Comparison of ENCODE assay signal across 21 cellular contexts in the genomic region with DNA sequence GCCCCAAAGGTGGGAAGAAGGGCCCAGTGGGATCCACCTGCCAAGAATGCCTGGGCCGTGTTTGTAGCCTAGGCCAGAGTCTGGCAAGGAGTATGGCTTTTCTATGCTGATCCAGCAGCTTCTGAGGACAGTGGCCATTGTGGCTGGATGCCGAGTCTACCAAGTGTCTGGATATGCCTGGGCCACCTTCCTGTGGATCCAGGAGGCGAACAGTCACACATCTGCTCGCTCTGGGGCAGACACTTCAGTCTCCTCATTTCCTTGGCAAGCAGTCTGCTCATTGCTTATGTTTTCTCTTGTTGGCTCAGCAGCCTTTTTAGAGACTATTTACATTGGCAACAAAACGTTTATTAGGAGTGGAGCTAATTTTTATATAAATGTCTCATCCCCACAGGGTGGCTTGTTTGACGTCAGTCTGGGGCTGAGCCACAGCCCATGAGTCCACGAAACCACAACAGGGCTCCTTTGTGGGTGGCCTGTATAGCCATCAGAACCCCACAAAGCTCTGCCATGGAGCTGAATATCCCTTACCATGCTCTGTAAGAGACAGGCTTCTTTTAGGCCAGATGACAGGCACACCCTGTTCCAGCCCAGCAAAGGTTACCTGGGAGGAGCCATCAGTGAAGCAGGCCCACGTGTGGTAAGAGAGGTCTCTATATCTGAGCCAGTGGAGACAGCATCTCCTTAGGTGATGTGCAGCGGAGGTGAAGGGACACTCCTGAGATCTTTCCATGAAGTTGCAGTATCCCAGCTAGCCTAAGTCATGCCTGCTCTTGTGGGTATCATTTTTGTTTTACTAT.
A peak's percentile ranks its signal among the peaks of the same experiment; 100 is the strongest.
DNase-seq lines count a peak whose midpoint lies in the region; ATAC-seq and TF ChIP-seq lines count a peak whose summit lies in the region.
"Had no signal": no experiment of that assay in that cellular context is flagged by ENCODE, and none has a peak within 500 bp of the region (broad histone marks: within the 10 kb centered on the region; RNA-seq: fewer than 3 reads in every experiment).

No MANE protein-coding gene starts in this region.

- DNase-seq in DMS 273 (lab: John Stamatoyannopoulos, UW; ENCODE audit: unreplicated experiment): peak; percentile 3
- no peak for DNase-seq in DMS 273 treated with DMSO at 0.1 percent for 48 hours (lab: John Stamatoyannopoulos, UW)
- DNase-seq in NCI-H2029 (lab: John Stamatoyannopoulos, UW): peak; percentile 94
- DNase-seq in astrocyte of the hippocampus (ENCODE audit: low read depth, low spot score): peak; percentile 2
- DNase-seq in smooth muscle cell of the brain vasculature (ENCODE audit: low read depth, low spot score): peak; percentile 62
- DNase-seq in anterior cingulate cortex (lab: John Stamatoyannopoulos, UW): no peak
- DNase-seq in T-helper 17 cell: no peak
- no peak for DNase-seq in WTC11 (ENCODE audit: low spot score)
- DNase-seq: 8988T; activated CD4-positive, CD25-positive, alpha-beta regulatory T cell; BE2C; effector CD8-positive, alpha-beta T cell; head of caudate nucleus; NCI-H1436; NCI-H526; SIG-M5; stimulated activated CD4-positive, alpha-beta T cell treated with anti-CD3 and anti-CD28 coated beads, Interleukin-12 subunit alpha, Interleukin-12 subunit beta, amount 100 ng/mL, for 4 hours; T-helper 1 cell had no signal

- H3K4me1 Mint-ChIP-seq in T-helper 17 cell (no peaks in the 10 kb centered on the region), WTC11 (peaks cover 36% of the 10 kb centered on the region)
- H3K4me1 Mint-ChIP-seq: activated T-helper 17 cell treated with anti-CD3 and anti-CD28 coated beads, Interleukin-2, amount 50 U/mL, for 72 hours; memory B cell had no signal

- POLR2A ChIA-PET in WTC11 (lab: Charles Lee): no interaction called here

- H3K36me3 Mint-ChIP-seq in T-helper 17 cell (ENCODE audit: low read depth) (no peaks in the 10 kb centered on the region), WTC11 (peaks cover 2% of the 10 kb centered on the region)
- H3K36me3 Mint-ChIP-seq: memory B cell had no signal

- CTCF ChIA-PET in WTC11 (lab: Charles Lee): no interaction called here

- ATAC-seq in T-helper 17 cell (no peak), WTC11 (no peak)
- ATAC-seq: activated T-helper 17 cell treated with anti-CD3 and anti-CD28 coated beads, Interleukin-2, amount 50 U/mL, for 72 hours had no signal

- no peaks in the 10 kb centered on the region for H3K9me3 Mint-ChIP-seq in WTC11
- H3K9me3 Mint-ChIP-seq: activated T-helper 17 cell treated with anti-CD3 and anti-CD28 coated beads, Interleukin-2, amount 50 U/mL, for 72 hours; memory B cell had no signal

- no peak overlapping the region for H3K27ac Mint-ChIP-seq in T-helper 17 cell
- H3K27ac Mint-ChIP-seq in WTC11: no peak overlapping the region
- H3K27ac Mint-ChIP-seq: activated T-helper 17 cell treated with anti-CD3 and anti-CD28 coated beads, Interleukin-2, amount 50 U/mL, for 72 hours; memory B cell had no signal

- TF ChIP-seq CTCF in WTC11 (IDR thresholded peaks at IDR 0.05): no peak

- peaks cover 33% of the 10 kb centered on the region for H3K27me3 Mint-ChIP-seq in T-helper 17 cell
- H3K27me3 Mint-ChIP-seq in WTC11 (ENCODE audit: low read depth): no peaks in the 10 kb centered on the region; the same call in 1 of the 2 replicates

- H3K9me3 ChIP-seq in T-helper 17 cell (ENCODE audit: control insufficient read depth, low read length, poor library complexity, severe bottlenecking): no peaks in the 10 kb centered on the region
- H3K9me3 ChIP-seq: BE2C, suprapubic skin had no signal

- H3K4me3 Mint-ChIP-seq in T-helper 17 cell (no peak overlapping the region), WTC11 (no peak overlapping the region)
- H3K4me3 Mint-ChIP-seq: activated T-helper 17 cell treated with anti-CD3 and anti-CD28 coated beads, Interleukin-2, amount 50 U/mL, for 72 hours; memory B cell had no signal

TF ChIP-seq in WTC11, 78 proteins besides CTCF, POLR2A, EP300 and RAD21 (continues in another document):
- TF ChIP-seq ZNF219 (CRISPR knock-in tag; IDR thresholded peaks at IDR 0.05; ENCODE audit: borderline replicate concordance) (no peak), NFE2L1 (CRISPR knock-in tag; IDR thresholded peaks at IDR 0.05) (no peak), TCF7 (CRISPR knock-in tag; IDR thresholded peaks at IDR 0.05; ENCODE audit: low read depth) (no peak), NR1H2 (CRISPR knock-in tag; IDR thresholded peaks at IDR 0.05) (no peak), ZNF232 (CRISPR knock-in tag; IDR thresholded peaks at IDR 0.05) (no peak), HMGA2 (CRISPR knock-in tag; IDR thresholded peaks at IDR 0.05) (no peak), ZBTB21 (CRISPR knock-in tag; IDR thresholded peaks at IDR 0.05; ENCODE audit: borderline replicate concordance) (no peak), FOXP1 (CRISPR knock-in tag; IDR thresholded peaks at IDR 0.05; ENCODE audit: borderline replicate concordance) (no peak)
- TF ChIP-seq, protein P1, sequence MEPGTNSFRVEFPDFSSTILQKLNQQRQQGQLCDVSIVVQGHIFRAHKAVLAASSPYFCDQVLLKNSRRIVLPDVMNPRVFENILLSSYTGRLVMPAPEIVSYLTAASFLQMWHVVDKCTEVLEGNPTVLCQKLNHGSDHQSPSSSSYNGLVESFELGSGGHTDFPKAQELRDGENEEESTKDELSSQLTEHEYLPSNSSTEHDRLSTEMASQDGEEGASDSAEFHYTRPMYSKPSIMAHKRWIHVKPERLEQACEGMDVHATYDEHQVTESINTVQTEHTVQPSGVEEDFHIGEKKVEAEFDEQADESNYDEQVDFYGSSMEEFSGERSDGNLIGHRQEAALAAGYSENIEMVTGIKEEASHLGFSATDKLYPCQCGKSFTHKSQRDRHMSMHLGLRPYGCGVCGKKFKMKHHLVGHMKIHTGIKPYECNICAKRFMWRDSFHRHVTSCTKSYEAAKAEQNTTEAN (CRISPR knock-in tag; IDR thresholded peaks at IDR 0.05): no peak
- TF ChIP-seq, protein P2, sequence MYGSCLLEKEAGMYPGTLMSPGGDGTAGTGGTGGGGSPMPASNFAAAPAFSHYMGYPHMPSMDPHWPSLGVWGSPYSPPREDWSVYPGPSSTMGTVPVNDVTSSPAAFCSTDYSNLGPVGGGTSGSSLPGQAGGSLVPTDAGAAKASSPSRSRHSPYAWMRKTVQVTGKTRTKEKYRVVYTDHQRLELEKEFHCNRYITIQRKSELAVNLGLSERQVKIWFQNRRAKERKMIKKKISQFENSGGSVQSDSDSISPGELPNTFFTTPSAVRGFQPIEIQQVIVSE (CRISPR knock-in tag; IDR thresholded peaks at IDR 0.05; ENCODE audit: borderline replicate concordance): no peak
- TF ChIP-seq, protein P3, sequence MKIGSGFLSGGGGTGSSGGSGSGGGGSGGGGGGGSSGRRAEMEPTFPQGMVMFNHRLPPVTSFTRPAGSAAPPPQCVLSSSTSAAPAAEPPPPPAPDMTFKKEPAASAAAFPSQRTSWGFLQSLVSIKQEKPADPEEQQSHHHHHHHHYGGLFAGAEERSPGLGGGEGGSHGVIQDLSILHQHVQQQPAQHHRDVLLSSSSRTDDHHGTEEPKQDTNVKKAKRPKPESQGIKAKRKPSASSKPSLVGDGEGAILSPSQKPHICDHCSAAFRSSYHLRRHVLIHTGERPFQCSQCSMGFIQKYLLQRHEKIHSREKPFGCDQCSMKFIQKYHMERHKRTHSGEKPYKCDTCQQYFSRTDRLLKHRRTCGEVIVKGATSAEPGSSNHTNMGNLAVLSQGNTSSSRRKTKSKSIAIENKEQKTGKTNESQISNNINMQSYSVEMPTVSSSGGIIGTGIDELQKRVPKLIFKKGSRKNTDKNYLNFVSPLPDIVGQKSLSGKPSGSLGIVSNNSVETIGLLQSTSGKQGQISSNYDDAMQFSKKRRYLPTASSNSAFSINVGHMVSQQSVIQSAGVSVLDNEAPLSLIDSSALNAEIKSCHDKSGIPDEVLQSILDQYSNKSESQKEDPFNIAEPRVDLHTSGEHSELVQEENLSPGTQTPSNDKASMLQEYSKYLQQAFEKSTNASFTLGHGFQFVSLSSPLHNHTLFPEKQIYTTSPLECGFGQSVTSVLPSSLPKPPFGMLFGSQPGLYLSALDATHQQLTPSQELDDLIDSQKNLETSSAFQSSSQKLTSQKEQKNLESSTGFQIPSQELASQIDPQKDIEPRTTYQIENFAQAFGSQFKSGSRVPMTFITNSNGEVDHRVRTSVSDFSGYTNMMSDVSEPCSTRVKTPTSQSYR (CRISPR knock-in tag; IDR thresholded peaks at IDR 0.05): no peak
- TF ChIP-seq, protein P4, sequence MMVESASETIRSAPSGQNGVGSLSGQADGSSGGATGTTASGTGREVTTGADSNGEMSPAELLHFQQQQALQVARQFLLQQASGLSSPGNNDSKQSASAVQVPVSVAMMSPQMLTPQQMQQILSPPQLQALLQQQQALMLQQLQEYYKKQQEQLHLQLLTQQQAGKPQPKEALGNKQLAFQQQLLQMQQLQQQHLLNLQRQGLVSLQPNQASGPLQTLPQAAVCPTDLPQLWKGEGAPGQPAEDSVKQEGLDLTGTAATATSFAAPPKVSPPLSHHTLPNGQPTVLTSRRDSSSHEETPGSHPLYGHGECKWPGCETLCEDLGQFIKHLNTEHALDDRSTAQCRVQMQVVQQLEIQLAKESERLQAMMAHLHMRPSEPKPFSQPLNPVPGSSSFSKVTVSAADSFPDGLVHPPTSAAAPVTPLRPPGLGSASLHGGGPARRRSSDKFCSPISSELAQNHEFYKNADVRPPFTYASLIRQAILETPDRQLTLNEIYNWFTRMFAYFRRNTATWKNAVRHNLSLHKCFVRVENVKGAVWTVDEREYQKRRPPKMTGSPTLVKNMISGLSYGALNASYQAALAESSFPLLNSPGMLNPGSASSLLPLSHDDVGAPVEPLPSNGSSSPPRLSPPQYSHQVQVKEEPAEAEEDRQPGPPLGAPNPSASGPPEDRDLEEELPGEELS (CRISPR knock-in tag; IDR thresholded peaks at IDR 0.05): no peak

Comparison
In these comparisons a context has a peak if more than half of its experiments do, and no peak if none do; other contexts are left out.
1. DNase-seq: peak in DMS 273 (single experiment), NCI-H2029 (single experiment), astrocyte of the hippocampus (single experiment) and smooth muscle cell of the brain vasculature (single experiment); none in DMS 273 treated with DMSO at 0.1 percent for 48 hours (single experiment), anterior cingulate cortex (0 of 58), T-helper 17 cell (0 of 3) and WTC11 (single experiment).